18 cellular contexts compared by ENCODE assay signal in the genomic region with DNA sequence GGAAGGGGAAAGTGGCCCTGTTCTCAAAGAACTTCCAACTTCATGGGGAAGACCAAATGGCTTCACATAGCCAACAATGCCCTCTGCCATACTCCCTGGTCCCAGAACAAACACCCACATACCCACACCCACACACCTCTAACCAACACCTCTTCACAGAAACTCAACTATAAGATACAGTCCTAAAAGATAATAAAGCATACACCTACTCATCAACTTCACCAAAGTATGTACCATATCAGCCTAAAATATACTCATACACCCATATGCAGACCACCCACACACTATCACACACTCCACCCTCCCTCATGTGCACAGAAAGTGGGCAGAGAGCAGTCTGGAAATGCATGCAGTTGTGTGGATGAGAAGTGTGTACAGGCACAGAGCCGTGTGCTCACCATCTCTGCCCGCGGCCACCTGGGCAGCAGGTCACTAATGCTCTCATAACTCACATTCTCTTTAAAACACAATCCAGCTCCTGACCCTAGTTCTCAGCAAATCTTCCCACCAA. TPM values are rescaled to one million over a fixed set of nuclear protein-coding genes. Genes with fewer than 3 reads are reported as not detected.
"Had no signal": no experiment of that assay in that cellular context is flagged by ENCODE, and none has a peak within 500 bp of the region (broad histone marks: within the 10 kb centered on the region; RNA-seq: fewer than 3 reads in every experiment).

No MANE protein-coding gene starts in this region.

- H3K36me3 ChIP-seq: gastroesophageal sphincter, left ventricle myocardium inferior, lower lobe of right lung, neural progenitor cell, pancreas, prostate gland, right lobe of liver had no signal

- H3K4me1 Mint-ChIP-seq: neural progenitor cell had no signal

- H3K4me3 ChIP-seq: esophagus squamous epithelium, gastroesophageal sphincter, left ventricle myocardium inferior, lower lobe of right lung, neural progenitor cell, pancreas, prostate gland, right lobe of liver, skin epidermis had no signal

- H3K27ac Mint-ChIP-seq: memory B cell, mesothelial cell of epicardium, natural killer cell, neural progenitor cell had no signal

- ATAC-seq: effector memory CD8-positive, alpha-beta T cell; gastroesophageal sphincter; lower lobe of right lung; natural killer cell; pancreas; right lobe of liver had no signal

- H3K4me1 ChIP-seq: esophagus squamous epithelium, gastroesophageal sphincter, lower lobe of right lung, neural progenitor cell, pancreas, prostate gland, right lobe of liver had no signal

- H3K9me3 ChIP-seq: esophagus squamous epithelium, gastroesophageal sphincter, left ventricle myocardium inferior, lower lobe of right lung, pancreas, prostate gland, right lobe of liver had no signal

- H3K36me3 Mint-ChIP-seq: memory B cell, natural killer cell had no signal

- H3K4me3 Mint-ChIP-seq: effector memory CD8-positive, alpha-beta T cell; memory B cell; mesothelial cell of epicardium; natural killer cell; neural progenitor cell had no signal

- H3K27me3 Mint-ChIP-seq: effector memory CD8-positive, alpha-beta T cell; memory B cell had no signal

- H3K27ac ChIP-seq: esophagus squamous epithelium, gastroesophageal sphincter, left ventricle myocardium inferior, lower lobe of right lung, neural progenitor cell, pancreas, prostate gland, right lobe of liver, skin epidermis had no signal

- DNase-seq: effector memory CD8-positive, alpha-beta T cell; esophagus squamous epithelium; foreskin fibroblast; left ventricle myocardium inferior; lower lobe of right lung; natural killer cell; nucleus accumbens; retina; right lobe of liver; stimulated activated naive CD4-positive, alpha-beta T cell treated with Interleukin-2 at 50 U/mL for 16 hours had no signal

- H3K27me3 ChIP-seq: esophagus squamous epithelium, gastroesophageal sphincter, neural progenitor cell, pancreas, right lobe of liver had no signal

- H3K9me3 Mint-ChIP-seq: effector memory CD8-positive, alpha-beta T cell; memory B cell; mesothelial cell of epicardium; natural killer cell; neural progenitor cell had no signal

RNA-seq across cellular contexts. Expression of a gene that starts 34.9 kb away (rescaled TPM):
- total RNA-seq: epithelial cell of proximal tubule, esophagus squamous epithelium, gastroesophageal sphincter, left ventricle myocardium inferior, lower lobe of right lung, mesothelial cell of epicardium, pancreas, prostate gland had no signal
- polyA plus RNA-seq: pancreas had no signal
